In the genomic region with DNA sequence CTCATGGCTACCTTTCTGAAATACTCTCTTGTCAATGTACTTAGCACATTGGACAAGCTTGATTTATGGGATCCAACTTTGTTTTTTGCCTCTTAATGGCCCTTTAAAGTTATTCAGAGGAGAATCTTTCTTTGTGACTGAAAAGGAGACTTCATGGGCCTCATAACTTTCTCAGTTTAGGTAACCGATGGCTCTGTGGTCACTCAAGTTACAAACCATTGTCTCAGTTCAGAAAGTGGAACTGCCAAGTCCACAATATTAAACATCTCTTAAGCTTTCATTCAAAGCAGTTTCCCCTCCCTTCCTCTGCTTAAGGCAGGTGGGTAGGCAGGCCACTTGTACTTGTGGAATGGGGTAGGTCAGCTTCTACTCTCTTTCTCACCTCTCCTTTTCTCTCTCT, we compare ENCODE assay signal across 11 cellular contexts. TPM values are rescaled to one million over a fixed set of nuclear protein-coding genes. Genes with fewer than 3 reads are reported as not detected.
DNase-seq lines count a peak whose midpoint lies in the region; ATAC-seq and TF ChIP-seq lines count a peak whose summit lies in the region.
"Had no signal": no experiment of that assay in that cellular context is flagged by ENCODE, and none has a peak within 500 bp of the region (broad histone marks: within the 10 kb centered on the region; RNA-seq: fewer than 3 reads in every experiment).

No MANE protein-coding gene starts in this region.

- ATAC-seq in GM18909 (IDR thresholded peaks at IDR 0.05; ENCODE audit: poor library complexity, unreplicated experiment) (peak; percentile 96), GM21619 (IDR thresholded peaks at IDR 0.05; ENCODE audit: unreplicated experiment) (peak; percentile 95), HG03095 (IDR thresholded peaks at IDR 0.05; ENCODE audit: unreplicated experiment) (peak; percentile 97)
- ATAC-seq: left lung had no signal

- no peaks in the 10 kb centered on the region for H4K20me1 ChIP-seq in OCI-LY7 (ENCODE audit: insufficient read depth, low read length)

- no peaks in the 10 kb centered on the region for H3K36me3 ChIP-seq in OCI-LY7 (ENCODE audit: insufficient read depth, low read length)
- H3K36me3 ChIP-seq: left lung had no signal

- no peaks in the 10 kb centered on the region for H3K4me1 Mint-ChIP-seq in activated CD4-positive, alpha-beta T cell treated with anti-CD3 and anti-CD28 coated beads, Interleukin-2, amount 10 ng/mL, durations not matched to agents 24 days and 14 days

- intact Hi-C loops in OCI-LY7 (cut with micrococcal nuclease; ENCODE audit: unreplicated experiment), result loop anchor here (10.0 kb wide), 1 partner anchor 176 kb away; no protein-coding TSS in a partner anchor
- intact Hi-C loops in activated CD4-positive, alpha-beta T cell treated with anti-CD3 and anti-CD28 coated beads, Interleukin-2, amount 10 ng/mL, durations not matched to agents 24 days and 14 days (cut with micrococcal nuclease), result no loop called here

- H3K4me2 ChIP-seq in OCI-LY7 (ENCODE audit: low read length), result no peak overlapping the region

- no peak overlapping the region for H3K4me3 Mint-ChIP-seq in activated CD4-positive, alpha-beta T cell treated with anti-CD3 and anti-CD28 coated beads, Interleukin-2, amount 10 ng/mL, durations not matched to agents 24 days and 14 days

- H3K9me2 ChIP-seq in OCI-LY7 (ENCODE audit: insufficient read depth, low read length), result no peaks in the 10 kb centered on the region

- no TSS peak for BruUV-seq in OCI-LY7 (replicated peaks; lab: Mats Ljungman, UMichigan)

- H3K27ac ChIP-seq in OCI-LY7 (ENCODE audit: low read depth, low read length, poor library complexity, severe bottlenecking), result no peak overlapping the region
- H3K27ac ChIP-seq: left lung had no signal

- H3K9me3 Mint-ChIP-seq in activated CD4-positive, alpha-beta T cell treated with anti-CD3 and anti-CD28 coated beads, Interleukin-2, amount 10 ng/mL, durations not matched to agents 24 days and 14 days, result peaks cover 4% of the 10 kb centered on the region

- peak; percentile 11 for DNase-seq in iPS-NIHi11 (ENCODE audit: low spot score)
- DNase-seq in NCI-H69 (lab: John Stamatoyannopoulos, UW), result no peak
- DNase-seq in OCI-LY7 (ENCODE audit: low spot score), result no peak
- DNase-seq in activated CD4-positive, alpha-beta T cell treated with anti-CD3 and anti-CD28 coated beads, Interleukin-2, amount 10 ng/mL, durations not matched to agents 24 days and 14 days, result no peak
- DNase-seq in NCI-H526 (lab: John Stamatoyannopoulos, UW), result no peak
- DNase-seq: IMR-90, left lung, NCI-H2081 had no signal

- 0 out of 2 replicates have a peak, but pooled peaks cover 8% of the 10 kb centered on the region for H3K9me3 ChIP-seq in OCI-LY7 (ENCODE audit: low read length)

- H3K36me3 Mint-ChIP-seq in activated CD4-positive, alpha-beta T cell treated with anti-CD3 and anti-CD28 coated beads, Interleukin-2, amount 10 ng/mL, durations not matched to agents 24 days and 14 days (ENCODE audit: low read depth), result no peaks in the 10 kb centered on the region

- no peaks in the 10 kb centered on the region for H3K4me1 ChIP-seq in OCI-LY7 (ENCODE audit: insufficient read depth, low read length, poor library complexity, severe bottlenecking)
- H3K4me1 ChIP-seq: left lung had no signal

- no peak overlapping the region for H2AFZ ChIP-seq in OCI-LY7 (ENCODE audit: low read length)

- POLR2A ChIA-PET in OCI-LY7 (lab: Charles Lee), result interaction anchor here (0.5 to 1.9 kb wide), 3 partner anchors 12 to 297 kb away, joined by 3 to 8 read pairs (median 3); a partner anchor contains a TSS

- no peak overlapping the region for H3K27ac Mint-ChIP-seq in activated CD4-positive, alpha-beta T cell treated with anti-CD3 and anti-CD28 coated beads, Interleukin-2, amount 10 ng/mL, durations not matched to agents 24 days and 14 days

- H3K27me3 Mint-ChIP-seq in activated CD4-positive, alpha-beta T cell treated with anti-CD3 and anti-CD28 coated beads, Interleukin-2, amount 10 ng/mL, durations not matched to agents 24 days and 14 days, result peaks cover 25% of the 10 kb centered on the region

- H3K79me2 ChIP-seq in OCI-LY7 (ENCODE audit: insufficient read depth, low read depth, low read length), result no peaks in the 10 kb centered on the region

- H3K4me3 ChIP-seq in OCI-LY7 (ENCODE audit: low read depth, low read length, poor library complexity, severe bottlenecking), result no peak overlapping the region
- H3K4me3 ChIP-seq: left lung had no signal

- no peak for TF ChIP-seq CTCF in OCI-LY7 (conservative IDR thresholded peaks at IDR 0.05; ENCODE audit: low read length)

- CTCF ChIA-PET in OCI-LY7 (lab: Charles Lee; ENCODE audit: unreplicated experiment), result no interaction called here

RNA-seq across cellular contexts. Expression of a gene that starts 12.3 kb away (rescaled TPM):
- 30.9 and 37.8 TPM in 2 replicates for total RNA-seq in OCI-LY7 (2014; rRNA removed; shearing (Covaris generic))
- total RNA-seq in OCI-LY7 (2022), result 51.5 and 57.1 TPM in 2 replicates
- total RNA-seq in activated CD4-positive, alpha-beta T cell treated with anti-CD3 and anti-CD28 coated beads, Interleukin-2, amount 10 ng/mL, durations not matched to agents 24 days and 14 days, result 36.5 and 36.8 TPM in 2 replicates
